10 cellular contexts compared by ENCODE assay signal in the genomic region with DNA sequence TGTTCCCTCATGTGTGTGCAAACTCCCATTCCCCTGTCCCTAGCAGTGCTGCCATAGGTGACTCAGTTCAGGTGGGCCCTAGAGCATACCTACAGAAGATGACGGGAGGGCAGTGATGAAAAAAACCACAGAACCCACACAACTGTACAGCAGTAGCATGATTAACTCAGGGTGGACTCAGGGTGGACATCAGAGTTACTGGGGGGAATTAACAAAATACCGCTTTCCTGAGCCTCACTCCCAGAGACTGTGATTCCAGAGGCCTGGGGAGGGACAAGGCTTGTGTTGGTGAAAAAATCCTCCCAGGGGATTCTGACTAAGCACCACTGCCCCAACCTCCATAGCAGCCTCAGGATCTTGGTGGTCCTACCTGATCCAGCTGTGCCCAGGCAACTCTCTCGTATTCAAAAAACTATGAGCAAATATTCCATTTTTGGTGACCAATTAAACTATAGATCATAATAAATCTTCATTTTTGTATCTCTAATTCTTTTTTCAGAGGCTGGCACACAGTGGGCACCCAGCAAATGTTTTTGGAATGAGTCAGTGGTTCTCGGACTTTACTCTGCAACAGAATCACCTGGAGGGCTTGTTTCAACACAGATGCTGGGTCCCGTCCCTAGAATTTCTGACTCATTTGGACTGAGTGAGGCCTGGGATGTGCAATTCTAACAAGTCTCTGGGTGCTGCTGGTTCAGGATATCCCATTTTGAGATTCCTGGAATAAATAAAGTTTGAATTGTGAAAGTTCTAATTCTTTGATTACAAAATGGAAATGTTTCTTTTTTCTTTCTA.
A peak's percentile ranks its signal among the peaks of the same experiment; 100 is the strongest.
DNase-seq lines count a peak whose midpoint lies in the region; ATAC-seq and TF ChIP-seq lines count a peak whose summit lies in the region.
"Had no signal": no experiment of that assay in that cellular context is flagged by ENCODE, and none has a peak within 500 bp of the region (broad histone marks: within the 10 kb centered on the region; RNA-seq: fewer than 3 reads in every experiment).

No MANE protein-coding gene starts in this region.

- H3K4me3 ChIP-seq in choroid plexus epithelial cell (ENCODE audit: low read depth, low read length) (no peak overlapping the region), osteoblast (ENCODE audit: insufficient read depth, low read length) (no peak overlapping the region)
- H3K4me3 ChIP-seq: body of pancreas had no signal

- H3K79me2 ChIP-seq in osteoblast (ENCODE audit: insufficient read depth, low read length): no peaks in the 10 kb centered on the region

- H3K4me2 ChIP-seq in osteoblast (ENCODE audit: insufficient read depth, low read length): peak overlapping the region; percentile 42

- no peaks in the 10 kb centered on the region for H4K20me1 ChIP-seq in osteoblast (ENCODE audit: insufficient read depth, low read length)

- H3K27me3 ChIP-seq in osteoblast (ENCODE audit: insufficient read depth, low read length): no peaks in the 10 kb centered on the region
- H3K27me3 ChIP-seq: body of pancreas had no signal

- no peaks in the 10 kb centered on the region for H3K36me3 ChIP-seq in osteoblast (ENCODE audit: insufficient read depth, low read length)

- no peak for ATAC-seq in HG03095 (IDR thresholded peaks at IDR 0.05; ENCODE audit: unreplicated experiment)
- ATAC-seq in HG03354 (IDR thresholded peaks at IDR 0.05; ENCODE audit: poor library complexity, severe bottlenecking, unreplicated experiment): no peak
- ATAC-seq: body of pancreas had no signal

- DNase-seq in GM03348 (ENCODE audit: low spot score): peak; percentile 47
- peak; percentile 97 for DNase-seq in NCI-H226
- peak; percentile 39 for DNase-seq in choroid plexus epithelial cell (ENCODE audit: low read depth)
- peak; percentile 17 for DNase-seq in osteoblast (ENCODE audit: insufficient read length, low spot score, missing footprints)
- no peak for DNase-seq in NCI-H510A treated with DMSO at 0.1 percent for 48 hours (lab: John Stamatoyannopoulos, UW)
- no peak for DNase-seq in GF-D8 (lab: John Stamatoyannopoulos, UW)
- DNase-seq: activated CD4-positive, alpha-beta T cell treated with anti-CD3 and anti-CD28 coated beads for 4 hours; body of pancreas had no signal

- H3K27ac ChIP-seq in osteoblast (ENCODE audit: low read depth, low read length): peak overlapping the region; percentile 42
- H3K27ac ChIP-seq: body of pancreas had no signal

- no peak for TF ChIP-seq CTCF in choroid plexus epithelial cell (conservative IDR thresholded peaks at IDR 0.05; ENCODE audit: low read depth, low read length)
- TF ChIP-seq CTCF in osteoblast (IDR thresholded peaks at IDR 0.05; ENCODE audit: extremely low read depth, low read depth, low read length): no peak

- H3K4me1 ChIP-seq in osteoblast (ENCODE audit: insufficient read depth, low read length): peaks cover 12% of the 10 kb centered on the region
- H3K4me1 ChIP-seq: body of pancreas had no signal

- H3K9me3 ChIP-seq in osteoblast (ENCODE audit: low read depth, low read length): no peaks in the 10 kb centered on the region
- H3K9me3 ChIP-seq: body of pancreas had no signal

- H2AFZ ChIP-seq in osteoblast (ENCODE audit: low read length): peak overlapping the region; percentile 35

Comparison
In these comparisons a context has a peak if more than half of its experiments do, and no peak if none do; other contexts are left out.
1. DNase-seq: peak in GM03348 (single experiment), NCI-H226 (single experiment), choroid plexus epithelial cell (single experiment) and osteoblast (single experiment); none in NCI-H510A treated with DMSO at 0.1 percent for 48 hours (single experiment) and GF-D8 (single experiment).